Comparison of ENCODE assay signal across 8 cellular contexts in genomic region chr9:34437006-34437925, GRCh38. TPM values are rescaled to one million over a fixed set of nuclear protein-coding genes. Genes with fewer than 3 reads are reported as not detected.
DNase-seq lines count a peak whose midpoint lies in the region; ATAC-seq and TF ChIP-seq lines count a peak whose summit lies in the region.

No MANE protein-coding gene starts in this region.

- no peak for ATAC-seq in GM19035 (IDR thresholded peaks at IDR 0.05; ENCODE audit: unreplicated experiment)
- no peak for ATAC-seq in GM18519 (IDR thresholded peaks at IDR 0.05; ENCODE audit: low FRiP score, unreplicated experiment)

- no peak overlapping the region for H3K4me3 ChIP-seq in GM12865 (ENCODE audit: low read depth, low read length)

- DNase-seq in GM12865 (ENCODE audit: low read depth) (peak; percentile 87), RKO (ENCODE audit: low spot score) (peak; percentile 60), glomerular visceral epithelial cell (ENCODE audit: extremely low spot score) (peak; percentile 75), pulmonary artery endothelial cell (ENCODE audit: low read depth, low spot score) (peak; percentile 68)
- peak; percentile 59 for DNase-seq in activated naive CD4-positive, alpha-beta T cell treated with Interleukin-2 at 50 U/mL for 16 hours

- TF ChIP-seq CTCF in GM12865 (IDR thresholded peaks at IDR 0.05; ENCODE audit: insufficient read depth, low read depth, low read length, missing control alignments) = peak; percentile 70
- peak; percentile 74 for TF ChIP-seq CTCF in LNCAP (IDR thresholded peaks at IDR 0.05)

RNA-seq across cellular contexts. Expression of gene FAM219A, which starts 21.1 kb away (rescaled TPM):
- 11.1 and 11.6 TPM in 2 replicates for total RNA-seq in pulmonary artery endothelial cell

RNA-seq across cellular contexts. Expression of gene DNAI1, which starts 21.3 kb away (rescaled TPM):
- not detected in 2 replicates for total RNA-seq in pulmonary artery endothelial cell
